9 cellular contexts compared by ENCODE assay signal in the genomic region with DNA sequence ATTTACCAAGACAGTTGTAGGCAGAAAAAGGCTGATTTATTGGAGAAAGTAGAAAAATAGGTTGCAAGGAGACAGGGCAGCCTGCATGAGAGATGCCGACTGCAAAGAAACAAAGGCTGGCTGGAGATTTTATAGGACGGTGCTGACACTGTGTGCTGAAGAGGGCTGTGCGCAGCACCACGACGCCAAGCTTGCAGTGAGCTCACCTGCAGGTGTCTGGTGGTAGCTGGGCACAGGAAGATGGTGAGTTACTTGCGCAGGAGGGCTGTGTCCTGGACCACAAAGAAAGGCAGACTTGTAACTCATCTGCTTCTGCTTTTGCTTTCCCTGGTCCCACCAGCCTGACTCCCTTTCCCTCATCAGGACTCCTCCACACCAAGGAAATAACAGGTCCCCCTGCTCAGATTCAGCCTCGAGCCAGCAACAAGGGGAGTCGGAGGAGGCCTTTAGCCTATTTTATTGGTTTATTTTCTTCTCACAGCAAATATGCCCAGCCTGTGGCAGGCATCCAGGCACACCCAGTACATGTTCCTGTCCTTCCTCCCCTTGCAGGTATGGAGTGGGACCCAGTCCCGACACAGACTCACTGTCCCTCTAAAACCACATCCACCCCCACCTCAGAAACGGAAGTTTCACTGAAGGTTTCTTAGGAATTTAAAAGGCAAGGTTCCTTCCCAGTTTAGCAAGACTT. TPM values are rescaled to one million over a fixed set of nuclear protein-coding genes. Genes with fewer than 3 reads are reported as not detected.
DNase-seq lines count a peak whose midpoint lies in the region; ATAC-seq and TF ChIP-seq lines count a peak whose summit lies in the region.
"Had no signal": no experiment of that assay in that cellular context is flagged by ENCODE, and none has a peak within 500 bp of the region (broad histone marks: within the 10 kb centered on the region; RNA-seq: fewer than 3 reads in every experiment).

No MANE protein-coding gene starts in this region.

- H3K27ac Mint-ChIP-seq in HFFc6, result peak overlapping the region; percentile 60

- TF ChIP-seq EP300 in gastroesophageal sphincter (IDR thresholded peaks at IDR 0.05) (no peak), sigmoid colon (IDR thresholded peaks at IDR 0.05) (no peak)

- H3K27me3 Mint-ChIP-seq in HFFc6 (ENCODE audit: insufficient read depth), result no peaks in the 10 kb centered on the region

- H4K20me1 ChIP-seq in PC-3 (ENCODE audit: low read length), result no peaks in the 10 kb centered on the region

- H3K36me3 Mint-ChIP-seq in HFFc6 (ENCODE audit: low read depth), result no peaks in the 10 kb centered on the region

- H3K9me2 ChIP-seq in PC-3 (replicated peaks; ENCODE audit: low read length), result no peaks in the 10 kb centered on the region

- intact Hi-C loops in PC-3 (cut with micrococcal nuclease) (loop anchor here (1.0 to 10.0 kb wide), 3 partner anchors 27 to 192 kb away; partner anchors contain the start of gene FLNB), sigmoid colon (cut with DNase I) (loop anchor here (2.0 kb wide), 1 partner anchor 108 kb away; no protein-coding TSS in a partner anchor)

- peak overlapping the region; percentile 95 for H3K27ac ChIP-seq in PC-3 (ENCODE audit: low read length)
- H3K27ac ChIP-seq in gastroesophageal sphincter, result peak overlapping the region in 3 of 4 donors; percentile 38 to 66 (median 57)
- peak overlapping the region; percentile 35 to 66 (median 46) for H3K27ac ChIP-seq in sigmoid colon

- H3K4me1 ChIP-seq in PC-3 (ENCODE audit: insufficient read depth, low read length), result peaks cover 77% of the 10 kb centered on the region
- H3K4me1 ChIP-seq in gastroesophageal sphincter, result peaks cover 0 to 25% (median 3%) of the 10 kb centered on the region in 3 donors
- peaks cover 0 to 36% (median 29%) of the 10 kb centered on the region in 4 donors for H3K4me1 ChIP-seq in sigmoid colon

- WGBS in gastroesophageal sphincter (ENCODE audit: low coverage in 1 of 2), 2 donors, result 51 to 64% methylated on average over 5 to 8 of the region's 10 CpGs
- 15 to 48% methylated on average over 10 of the region's 10 CpGs for WGBS in sigmoid colon, 2 donors

- TF ChIP-seq CTCF in HFFc6 (IDR thresholded peaks at IDR 0.05) (no peak), PC-3 (conservative IDR thresholded peaks at IDR 0.05; ENCODE audit: low read depth, low read length) (no peak), gastroesophageal sphincter (IDR thresholded peaks at IDR 0.05) (no peak), sigmoid colon (IDR thresholded peaks at IDR 0.05) (peak in 1 of 4 experiments; percentile 17)

- H3K27me3 ChIP-seq in PC-3 (ENCODE audit: low read length) (no peaks in the 10 kb centered on the region), gastroesophageal sphincter (no peaks in the 10 kb centered on the region), sigmoid colon (no peaks in the 10 kb centered on the region)

- peak overlapping the region; percentile 42 for H2AFZ ChIP-seq in PC-3 (ENCODE audit: low read length)

- H3F3A ChIP-seq in PC-3 (ENCODE audit: low read length, unreplicated experiment), result peaks cover 16% of the 10 kb centered on the region

- CTCF ChIA-PET in PC-3 (lab: Charles Lee), result interaction anchor here (0.7 to 2.2 kb wide), 4 partner anchors 10 to 35 kb away, joined by 3 to 6 read pairs (median 4); partner anchors contain the start of gene FLNB

- peak overlapping the region; percentile 80 for H3K4me2 ChIP-seq in PC-3 (ENCODE audit: low read length)

- no peaks in the 10 kb centered on the region for H3K9me3 Mint-ChIP-seq in HFFc6

- no peak for TF ChIP-seq POLR2A in gastroesophageal sphincter (IDR thresholded peaks at IDR 0.05)
- TF ChIP-seq POLR2A in sigmoid colon (IDR thresholded peaks at IDR 0.05), result no peak

- H3K4me3 Mint-ChIP-seq in HFFc6, result no peak overlapping the region

- H3K4me3 ChIP-seq in PC-3 (ENCODE audit: low read length) (peak overlapping the region; percentile 41), gastroesophageal sphincter (no peak overlapping the region), sigmoid colon (no peak overlapping the region)

- DNase-seq in HFFc6 (no peak), PC-3 (peak; percentile 97), sigmoid colon (no peak), cortex of kidney (lab: John Stamatoyannopoulos, UW) (no peak)
- DNase-seq: activated CD8-positive, alpha-beta memory T cell treated with anti-CD3 and anti-CD28 coated beads, Interleukin-2, amount 50 U/mL, for 4 hours; NCI-H187 had no signal

- H3K79me2 ChIP-seq in PC-3 (ENCODE audit: low read length), result peaks cover 33% of the 10 kb centered on the region

- peaks cover 66% of the 10 kb centered on the region for H3K4me1 Mint-ChIP-seq in HFFc6 (ENCODE audit: low read depth)

- H3K9ac ChIP-seq in PC-3 (ENCODE audit: low read length), result peak overlapping the region; percentile 57

- ATAC-seq in PC-3 (peak; percentile 51), gastroesophageal sphincter (no peak), HG03097 (IDR thresholded peaks at IDR 0.05; ENCODE audit: low FRiP score, unreplicated experiment) (no peak), HG03442 (IDR thresholded peaks at IDR 0.05; ENCODE audit: unreplicated experiment) (no peak)

- POLR2A ChIA-PET in PC-3 (lab: Charles Lee; ENCODE audit: unreplicated experiment), result interaction anchor here (0.5 to 1.4 kb wide), 7 partner anchors 23 to 713 kb away, joined by 3 to 13 read pairs (median 5); no protein-coding TSS in a partner anchor

- BruUV-seq in PC-3 (replicated peaks; lab: Mats Ljungman, UMichigan), result TSS peak; percentile 52

- H3K9me3 ChIP-seq in PC-3 (ENCODE audit: low read length) (no peaks in the 10 kb centered on the region), gastroesophageal sphincter (no peaks in the 10 kb centered on the region), sigmoid colon (no peaks in the 10 kb centered on the region)

- H3K36me3 ChIP-seq in PC-3 (ENCODE audit: low read depth, low read length), result no peaks in the 10 kb centered on the region
- H3K36me3 ChIP-seq in gastroesophageal sphincter, result no peaks in the 10 kb centered on the region
- no peaks in the 10 kb centered on the region for H3K36me3 ChIP-seq in sigmoid colon

RNA-seq across cellular contexts. Expression of gene FLNB, which starts 35.7 kb away (rescaled TPM):
- 100 to 1,000 TPM in 3 of 6 experiments, 10 to 100 TPM in 3; 93.8 to 117 (median 98.7) TPM for total RNA-seq in HFFc6 (2021; fragmentation: NEBNext Ultra II Directional; extraction: Animal tissue kit (Norgen Biotek cat#: 25700))
- total RNA-seq in PC-3 (2014; rRNA removed) (505 and 546 TPM in 2 replicates), gastroesophageal sphincter (100 to 1,000 TPM in 1 of 4 donors, 10 to 100 TPM in 3; 60.2 to 138 (median 96.2) TPM), sigmoid colon (100 to 1,000 TPM in 1 of 4 donors, 10 to 100 TPM in 3; 51.7 to 121 (median 76.7) TPM)
- polyA plus RNA-seq in sigmoid colon, result 100 to 1,000 TPM; 109 to 277 (median 121) TPM
